In the genomic region with DNA sequence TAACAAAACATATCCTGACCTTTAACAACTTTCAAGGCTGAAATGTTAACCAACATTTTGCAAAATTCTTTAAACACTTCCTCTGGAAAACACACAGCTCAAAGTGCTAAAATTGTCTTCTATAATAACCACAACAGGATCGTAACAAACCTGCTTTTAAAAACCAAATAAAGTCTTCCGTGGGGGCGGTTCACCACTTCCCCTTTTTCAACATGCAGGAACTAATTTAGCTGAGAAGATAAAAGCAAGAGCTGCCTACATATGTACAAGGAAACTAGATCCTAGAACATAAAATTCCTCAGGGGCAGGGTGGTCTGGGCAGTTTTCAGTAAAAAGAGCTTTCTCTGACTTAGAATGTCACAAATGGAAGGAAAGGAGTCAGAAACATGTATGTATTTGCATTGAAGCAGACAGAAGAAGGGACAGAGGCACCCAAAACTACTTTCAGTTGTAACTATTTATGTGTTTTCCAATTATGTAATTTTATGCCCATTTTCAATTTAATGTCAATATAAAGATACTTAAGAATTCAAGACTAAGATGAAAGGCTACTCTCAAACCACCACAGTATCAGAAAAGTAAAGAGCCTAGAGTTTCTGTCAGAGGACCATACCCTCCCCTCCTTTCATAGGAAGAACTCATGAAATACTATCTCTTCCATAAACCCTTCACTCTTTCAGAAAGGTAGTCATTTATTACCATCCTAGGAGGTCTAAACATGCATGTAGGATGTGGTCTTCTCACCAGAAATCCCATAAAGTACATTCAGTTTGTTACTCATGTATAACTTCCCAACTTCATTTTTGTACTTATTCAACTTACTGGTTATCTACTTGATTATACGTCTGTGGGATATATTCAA, we compare ENCODE assay signal across 8 cellular contexts.
A peak's percentile ranks its signal among the peaks of the same experiment; 100 is the strongest.
DNase-seq lines count a peak whose midpoint lies in the region; ATAC-seq and TF ChIP-seq lines count a peak whose summit lies in the region.

No MANE protein-coding gene starts in this region.

- POLR2A ChIA-PET in activated CD4-positive, alpha-beta T cell treated with anti-CD3 and anti-CD28 coated beads, Interleukin-2, amount 10 ng/mL, durations not matched to agents 7 days and 5 days (lab: Charles Lee), result interaction anchor here (0.6 kb wide), 1 partner anchor 330 kb away, joined by 3 read pairs; no protein-coding TSS in a partner anchor

- H3K27ac Mint-ChIP-seq in activated CD4-positive, alpha-beta T cell treated with anti-CD3 and anti-CD28 coated beads, Interleukin-2, amount 10 ng/mL, durations not matched to agents 7 days and 5 days, result peak overlapping the region; percentile 82
- H3K27ac Mint-ChIP-seq in naive B cell, result peak overlapping the region; percentile 66 to 92 (median 78)

- DNase-seq in GM06990 (ENCODE audit: extremely low read depth, insufficient read length) (peak; percentile 61), naive B cell (peak; percentile 69), hippocampal formation (lab: John Stamatoyannopoulos, UW) (no peak), DMS53 treated with DMSO at 0.1 percent for 48 hours (lab: John Stamatoyannopoulos, UW; ENCODE audit: unreplicated experiment) (no peak), NCI-H226 (no peak)
- DNase-seq in activated CD4-positive, alpha-beta T cell treated with anti-CD3 and anti-CD28 coated beads, Interleukin-2, amount 10 ng/mL, durations not matched to agents 7 days and 5 days, result peak; percentile 58

- H3K4me3 ChIP-seq in GM06990 (replicated peaks; ENCODE audit: low read depth, low read length), result no peak overlapping the region

- peaks cover 42% of the 10 kb centered on the region for H3K4me1 Mint-ChIP-seq in activated CD4-positive, alpha-beta T cell treated with anti-CD3 and anti-CD28 coated beads, Interleukin-2, amount 10 ng/mL, durations not matched to agents 7 days and 5 days
- H3K4me1 Mint-ChIP-seq in naive B cell, result peaks cover 43 to 66% (median 49%) of the 10 kb centered on the region in 3 donors

- CTCF ChIA-PET in activated CD4-positive, alpha-beta T cell treated with anti-CD3 and anti-CD28 coated beads, Interleukin-2, amount 10 ng/mL, durations not matched to agents 7 days and 5 days (lab: Charles Lee), result interaction anchor here (1.3 kb wide), 1 partner anchor 41 kb away, joined by 3 read pairs; no protein-coding TSS in a partner anchor

- peaks cover 18% of the 10 kb centered on the region for H3K9me3 Mint-ChIP-seq in activated CD4-positive, alpha-beta T cell treated with anti-CD3 and anti-CD28 coated beads, Interleukin-2, amount 10 ng/mL, durations not matched to agents 7 days and 5 days
- H3K9me3 Mint-ChIP-seq in naive B cell, result peaks cover 0 to 11% (median 8%) of the 10 kb centered on the region in 7 donors

- peak overlapping the region; percentile 62 for H3K4me3 Mint-ChIP-seq in activated CD4-positive, alpha-beta T cell treated with anti-CD3 and anti-CD28 coated beads, Interleukin-2, amount 10 ng/mL, durations not matched to agents 7 days and 5 days
- H3K4me3 Mint-ChIP-seq in naive B cell, result peak overlapping the region; percentile 66 to 90 (median 80)

- peaks cover 18% of the 10 kb centered on the region for H3K36me3 Mint-ChIP-seq in activated CD4-positive, alpha-beta T cell treated with anti-CD3 and anti-CD28 coated beads, Interleukin-2, amount 10 ng/mL, durations not matched to agents 7 days and 5 days (ENCODE audit: low read depth)
- peaks cover 4 to 8% of the 10 kb centered on the region in 2 donors for H3K36me3 Mint-ChIP-seq in naive B cell

- H3K27me3 Mint-ChIP-seq in activated CD4-positive, alpha-beta T cell treated with anti-CD3 and anti-CD28 coated beads, Interleukin-2, amount 10 ng/mL, durations not matched to agents 7 days and 5 days, result no peaks in the 10 kb centered on the region
- H3K27me3 Mint-ChIP-seq in naive B cell, result no peaks in the 10 kb centered on the region

- ATAC-seq in GM19455 (IDR thresholded peaks at IDR 0.05; ENCODE audit: unreplicated experiment), result peak; percentile 91
- ATAC-seq in HG03432 (IDR thresholded peaks at IDR 0.05; ENCODE audit: unreplicated experiment), result peak; percentile 92
- ATAC-seq in naive B cell (ENCODE audit: low read depth in 2 of 2), result peak; percentile 94 to 95

- no peak for TF ChIP-seq CTCF in GM06990 (IDR thresholded peaks at IDR 0.05; ENCODE audit: insufficient read depth, low read length, poor library complexity, severe bottlenecking)

- H3K27me3 ChIP-seq in GM06990 (replicated peaks; ENCODE audit: control insufficient read depth, insufficient read depth, low read length), result no peaks in the 10 kb centered on the region

- H3K36me3 ChIP-seq in GM06990 (ENCODE audit: control insufficient read depth, insufficient read depth, low read length), result no peaks in the 10 kb centered on the region

Comparison
In these comparisons a context has a peak if more than half of its experiments do, and no peak if none do; other contexts are left out.
1. DNase-seq: peak in GM06990 (single experiment), activated CD4-positive, alpha-beta T cell treated with anti-CD3 and anti-CD28 coated beads, Interleukin-2, amount 10 ng/mL, durations not matched to agents 7 days and 5 days (single experiment) and naive B cell (single experiment); none in hippocampal formation (0 of 2), DMS53 treated with DMSO at 0.1 percent for 48 hours (single experiment) and NCI-H226 (single experiment).
2. Peak in every context shown above with its lines, with median percentiles within 50 percentile points of each other: ATAC-seq.